1 cellular context compared by ENCODE assay signal in the genomic region with DNA sequence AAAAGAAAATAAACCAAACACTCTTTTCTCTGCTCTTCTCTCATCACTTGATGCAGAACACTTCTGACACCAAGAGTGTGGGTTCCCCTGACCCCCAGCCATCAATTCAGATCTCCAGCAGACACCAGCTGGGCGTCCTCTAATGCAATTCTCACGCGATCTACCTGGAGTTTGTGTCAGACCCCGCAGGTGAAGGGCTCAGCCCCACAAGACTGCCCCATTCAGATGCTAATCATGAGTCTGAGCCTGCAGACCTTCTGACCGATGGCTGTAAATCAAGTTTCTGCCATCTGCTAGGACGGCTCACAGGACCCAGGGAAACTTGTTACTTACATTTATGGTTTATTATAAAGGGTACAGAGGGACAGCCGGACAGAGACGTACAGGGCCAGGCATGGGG.
TF ChIP-seq lines count a peak whose summit lies in the region.

No MANE protein-coding gene starts in this region.

TF ChIP-seq in H1, 55 proteins besides CTCF, POLR2A, EP300 and RAD21:
- no peak for TF ChIP-seq BACH1 (IDR thresholded peaks at IDR 0.05; ENCODE audit: low read length)
- TF ChIP-seq, protein P1, sequence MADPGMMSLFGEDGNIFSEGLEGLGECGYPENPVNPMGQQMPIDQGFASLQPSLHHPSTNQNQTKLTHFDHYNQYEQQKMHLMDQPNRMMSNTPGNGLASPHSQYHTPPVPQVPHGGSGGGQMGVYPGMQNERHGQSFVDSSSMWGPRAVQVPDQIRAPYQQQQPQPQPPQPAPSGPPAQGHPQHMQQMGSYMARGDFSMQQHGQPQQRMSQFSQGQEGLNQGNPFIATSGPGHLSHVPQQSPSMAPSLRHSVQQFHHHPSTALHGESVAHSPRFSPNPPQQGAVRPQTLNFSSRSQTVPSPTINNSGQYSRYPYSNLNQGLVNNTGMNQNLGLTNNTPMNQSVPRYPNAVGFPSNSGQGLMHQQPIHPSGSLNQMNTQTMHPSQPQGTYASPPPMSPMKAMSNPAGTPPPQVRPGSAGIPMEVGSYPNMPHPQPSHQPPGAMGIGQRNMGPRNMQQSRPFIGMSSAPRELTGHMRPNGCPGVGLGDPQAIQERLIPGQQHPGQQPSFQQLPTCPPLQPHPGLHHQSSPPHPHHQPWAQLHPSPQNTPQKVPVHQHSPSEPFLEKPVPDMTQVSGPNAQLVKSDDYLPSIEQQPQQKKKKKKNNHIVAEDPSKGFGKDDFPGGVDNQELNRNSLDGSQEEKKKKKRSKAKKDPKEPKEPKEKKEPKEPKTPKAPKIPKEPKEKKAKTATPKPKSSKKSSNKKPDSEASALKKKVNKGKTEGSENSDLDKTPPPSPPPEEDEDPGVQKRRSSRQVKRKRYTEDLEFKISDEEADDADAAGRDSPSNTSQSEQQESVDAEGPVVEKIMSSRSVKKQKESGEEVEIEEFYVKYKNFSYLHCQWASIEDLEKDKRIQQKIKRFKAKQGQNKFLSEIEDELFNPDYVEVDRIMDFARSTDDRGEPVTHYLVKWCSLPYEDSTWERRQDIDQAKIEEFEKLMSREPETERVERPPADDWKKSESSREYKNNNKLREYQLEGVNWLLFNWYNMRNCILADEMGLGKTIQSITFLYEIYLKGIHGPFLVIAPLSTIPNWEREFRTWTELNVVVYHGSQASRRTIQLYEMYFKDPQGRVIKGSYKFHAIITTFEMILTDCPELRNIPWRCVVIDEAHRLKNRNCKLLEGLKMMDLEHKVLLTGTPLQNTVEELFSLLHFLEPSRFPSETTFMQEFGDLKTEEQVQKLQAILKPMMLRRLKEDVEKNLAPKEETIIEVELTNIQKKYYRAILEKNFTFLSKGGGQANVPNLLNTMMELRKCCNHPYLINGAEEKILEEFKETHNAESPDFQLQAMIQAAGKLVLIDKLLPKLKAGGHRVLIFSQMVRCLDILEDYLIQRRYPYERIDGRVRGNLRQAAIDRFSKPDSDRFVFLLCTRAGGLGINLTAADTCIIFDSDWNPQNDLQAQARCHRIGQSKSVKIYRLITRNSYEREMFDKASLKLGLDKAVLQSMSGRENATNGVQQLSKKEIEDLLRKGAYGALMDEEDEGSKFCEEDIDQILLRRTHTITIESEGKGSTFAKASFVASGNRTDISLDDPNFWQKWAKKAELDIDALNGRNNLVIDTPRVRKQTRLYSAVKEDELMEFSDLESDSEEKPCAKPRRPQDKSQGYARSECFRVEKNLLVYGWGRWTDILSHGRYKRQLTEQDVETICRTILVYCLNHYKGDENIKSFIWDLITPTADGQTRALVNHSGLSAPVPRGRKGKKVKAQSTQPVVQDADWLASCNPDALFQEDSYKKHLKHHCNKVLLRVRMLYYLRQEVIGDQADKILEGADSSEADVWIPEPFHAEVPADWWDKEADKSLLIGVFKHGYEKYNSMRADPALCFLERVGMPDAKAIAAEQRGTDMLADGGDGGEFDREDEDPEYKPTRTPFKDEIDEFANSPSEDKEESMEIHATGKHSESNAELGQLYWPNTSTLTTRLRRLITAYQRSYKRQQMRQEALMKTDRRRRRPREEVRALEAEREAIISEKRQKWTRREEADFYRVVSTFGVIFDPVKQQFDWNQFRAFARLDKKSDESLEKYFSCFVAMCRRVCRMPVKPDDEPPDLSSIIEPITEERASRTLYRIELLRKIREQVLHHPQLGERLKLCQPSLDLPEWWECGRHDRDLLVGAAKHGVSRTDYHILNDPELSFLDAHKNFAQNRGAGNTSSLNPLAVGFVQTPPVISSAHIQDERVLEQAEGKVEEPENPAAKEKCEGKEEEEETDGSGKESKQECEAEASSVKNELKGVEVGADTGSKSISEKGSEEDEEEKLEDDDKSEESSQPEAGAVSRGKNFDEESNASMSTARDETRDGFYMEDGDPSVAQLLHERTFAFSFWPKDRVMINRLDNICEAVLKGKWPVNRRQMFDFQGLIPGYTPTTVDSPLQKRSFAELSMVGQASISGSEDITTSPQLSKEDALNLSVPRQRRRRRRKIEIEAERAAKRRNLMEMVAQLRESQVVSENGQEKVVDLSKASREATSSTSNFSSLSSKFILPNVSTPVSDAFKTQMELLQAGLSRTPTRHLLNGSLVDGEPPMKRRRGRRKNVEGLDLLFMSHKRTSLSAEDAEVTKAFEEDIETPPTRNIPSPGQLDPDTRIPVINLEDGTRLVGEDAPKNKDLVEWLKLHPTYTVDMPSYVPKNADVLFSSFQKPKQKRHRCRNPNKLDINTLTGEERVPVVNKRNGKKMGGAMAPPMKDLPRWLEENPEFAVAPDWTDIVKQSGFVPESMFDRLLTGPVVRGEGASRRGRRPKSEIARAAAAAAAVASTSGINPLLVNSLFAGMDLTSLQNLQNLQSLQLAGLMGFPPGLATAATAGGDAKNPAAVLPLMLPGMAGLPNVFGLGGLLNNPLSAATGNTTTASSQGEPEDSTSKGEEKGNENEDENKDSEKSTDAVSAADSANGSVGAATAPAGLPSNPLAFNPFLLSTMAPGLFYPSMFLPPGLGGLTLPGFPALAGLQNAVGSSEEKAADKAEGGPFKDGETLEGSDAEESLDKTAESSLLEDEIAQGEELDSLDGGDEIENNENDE (IDR thresholded peaks at IDR 0.05; ENCODE audit: insufficient replicate concordance, low read length) = no peak
